In the genomic region with DNA sequence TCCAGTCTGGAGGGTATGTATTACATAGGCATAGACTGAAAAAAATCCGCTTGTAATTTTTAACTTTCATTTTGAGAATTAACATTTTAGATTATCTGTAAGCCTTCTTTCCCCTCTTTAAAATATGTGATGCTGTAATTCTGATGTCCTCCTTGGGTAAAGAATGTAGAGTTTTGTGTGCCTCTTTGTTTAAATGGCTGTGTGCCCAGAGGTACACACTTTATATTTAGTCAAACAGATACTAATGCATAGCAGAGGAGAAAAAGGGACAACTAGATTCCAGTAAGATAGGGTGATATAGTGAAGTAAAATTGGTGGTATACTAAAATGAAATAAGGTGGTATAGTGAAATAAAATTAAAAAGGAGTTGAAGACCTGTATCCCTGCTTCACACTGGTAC, we compare ENCODE assay signal across 1 cellular context.
TF ChIP-seq lines count a peak whose summit lies in the region.

No MANE protein-coding gene starts in this region.

TF ChIP-seq in K562, 482 proteins besides CTCF, POLR2A, EP300 and RAD21:
- TF ChIP-seq, protein P1, sequence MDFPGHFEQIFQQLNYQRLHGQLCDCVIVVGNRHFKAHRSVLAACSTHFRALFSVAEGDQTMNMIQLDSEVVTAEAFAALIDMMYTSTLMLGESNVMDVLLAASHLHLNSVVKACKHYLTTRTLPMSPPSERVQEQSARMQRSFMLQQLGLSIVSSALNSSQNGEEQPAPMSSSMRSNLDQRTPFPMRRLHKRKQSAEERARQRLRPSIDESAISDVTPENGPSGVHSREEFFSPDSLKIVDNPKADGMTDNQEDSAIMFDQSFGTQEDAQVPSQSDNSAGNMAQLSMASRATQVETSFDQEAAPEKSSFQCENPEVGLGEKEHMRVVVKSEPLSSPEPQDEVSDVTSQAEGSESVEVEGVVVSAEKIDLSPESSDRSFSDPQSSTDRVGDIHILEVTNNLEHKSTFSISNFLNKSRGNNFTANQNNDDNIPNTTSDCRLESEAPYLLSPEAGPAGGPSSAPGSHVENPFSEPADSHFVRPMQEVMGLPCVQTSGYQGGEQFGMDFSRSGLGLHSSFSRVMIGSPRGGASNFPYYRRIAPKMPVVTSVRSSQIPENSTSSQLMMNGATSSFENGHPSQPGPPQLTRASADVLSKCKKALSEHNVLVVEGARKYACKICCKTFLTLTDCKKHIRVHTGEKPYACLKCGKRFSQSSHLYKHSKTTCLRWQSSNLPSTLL (IDR thresholded peaks at IDR 0.05), result no peak
- TF ChIP-seq ERF (CRISPR knock-in tag; IDR thresholded peaks at IDR 0.05), result no peak
- no peak for TF ChIP-seq SMARCE1 (IDR thresholded peaks at IDR 0.05)
- TF ChIP-seq, protein P2, sequence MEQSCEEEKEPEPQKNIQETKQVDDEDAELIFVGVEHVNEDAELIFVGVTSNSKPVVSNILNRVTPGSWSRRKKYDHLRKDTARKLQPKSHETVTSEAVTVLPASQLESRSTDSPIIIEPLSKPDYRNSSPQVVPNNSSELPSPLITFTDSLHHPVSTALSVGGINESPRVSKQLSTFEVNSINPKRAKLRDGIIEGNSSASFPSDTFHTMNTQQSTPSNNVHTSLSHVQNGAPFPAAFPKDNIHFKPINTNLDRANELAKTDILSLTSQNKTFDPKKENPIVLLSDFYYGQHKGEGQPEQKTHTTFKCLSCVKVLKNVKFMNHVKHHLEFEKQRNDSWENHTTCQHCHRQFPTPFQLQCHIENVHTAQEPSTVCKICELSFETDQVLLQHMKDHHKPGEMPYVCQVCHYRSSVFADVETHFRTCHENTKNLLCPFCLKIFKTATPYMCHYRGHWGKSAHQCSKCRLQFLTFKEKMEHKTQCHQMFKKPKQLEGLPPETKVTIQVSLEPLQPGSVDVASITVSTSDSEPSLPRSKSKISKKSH (CRISPR knock-in tag; IDR thresholded peaks at IDR 0.05), result no peak
- TF ChIP-seq STAT5A (IDR thresholded peaks at IDR 0.05; ENCODE audit: borderline replicate concordance, low read length), result no peak
- TF ChIP-seq STAG1 (CRISPR knock-in tag; IDR thresholded peaks at IDR 0.05; ENCODE audit: borderline replicate concordance), result no peak
- no peak for TF ChIP-seq ZFP1 (CRISPR knock-in tag; IDR thresholded peaks at IDR 0.05)
- TF ChIP-seq, protein P3, sequence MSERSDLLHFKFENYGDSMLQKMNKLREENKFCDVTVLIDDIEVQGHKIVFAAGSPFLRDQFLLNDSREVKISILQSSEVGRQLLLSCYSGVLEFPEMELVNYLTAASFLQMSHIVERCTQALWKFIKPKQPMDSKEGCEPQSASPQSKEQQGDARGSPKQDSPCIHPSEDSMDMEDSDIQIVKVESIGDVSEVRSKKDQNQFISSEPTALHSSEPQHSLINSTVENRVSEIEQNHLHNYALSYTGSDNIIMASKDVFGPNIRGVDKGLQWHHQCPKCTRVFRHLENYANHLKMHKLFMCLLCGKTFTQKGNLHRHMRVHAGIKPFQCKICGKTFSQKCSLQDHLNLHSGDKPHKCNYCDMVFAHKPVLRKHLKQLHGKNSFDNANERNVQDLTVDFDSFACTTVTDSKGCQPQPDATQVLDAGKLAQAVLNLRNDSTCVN (CRISPR knock-in tag; IDR thresholded peaks at IDR 0.05), result no peak
- TF ChIP-seq ZNF77 (CRISPR knock-in tag; IDR thresholded peaks at IDR 0.05), result no peak
- TF ChIP-seq ELF2 (CRISPR knock-in tag; IDR thresholded peaks at IDR 0.05), result no peak
- TF ChIP-seq DDX20 (tag; IDR thresholded peaks at IDR 0.05; ENCODE audit: low read depth), result no peak
- TF ChIP-seq ZNF76 (CRISPR knock-in tag; IDR thresholded peaks at IDR 0.05; ENCODE audit: borderline replicate concordance), result no peak
- TF ChIP-seq ARHGAP35 (IDR thresholded peaks at IDR 0.05; ENCODE audit: partially characterized antibody), result no peak
- no peak for TF ChIP-seq CBFA2T2 (conservative IDR thresholded peaks at IDR 0.05)
- TF ChIP-seq ZNF232 (CRISPR knock-in tag; IDR thresholded peaks at IDR 0.05), result no peak
- TF ChIP-seq, protein P4, sequence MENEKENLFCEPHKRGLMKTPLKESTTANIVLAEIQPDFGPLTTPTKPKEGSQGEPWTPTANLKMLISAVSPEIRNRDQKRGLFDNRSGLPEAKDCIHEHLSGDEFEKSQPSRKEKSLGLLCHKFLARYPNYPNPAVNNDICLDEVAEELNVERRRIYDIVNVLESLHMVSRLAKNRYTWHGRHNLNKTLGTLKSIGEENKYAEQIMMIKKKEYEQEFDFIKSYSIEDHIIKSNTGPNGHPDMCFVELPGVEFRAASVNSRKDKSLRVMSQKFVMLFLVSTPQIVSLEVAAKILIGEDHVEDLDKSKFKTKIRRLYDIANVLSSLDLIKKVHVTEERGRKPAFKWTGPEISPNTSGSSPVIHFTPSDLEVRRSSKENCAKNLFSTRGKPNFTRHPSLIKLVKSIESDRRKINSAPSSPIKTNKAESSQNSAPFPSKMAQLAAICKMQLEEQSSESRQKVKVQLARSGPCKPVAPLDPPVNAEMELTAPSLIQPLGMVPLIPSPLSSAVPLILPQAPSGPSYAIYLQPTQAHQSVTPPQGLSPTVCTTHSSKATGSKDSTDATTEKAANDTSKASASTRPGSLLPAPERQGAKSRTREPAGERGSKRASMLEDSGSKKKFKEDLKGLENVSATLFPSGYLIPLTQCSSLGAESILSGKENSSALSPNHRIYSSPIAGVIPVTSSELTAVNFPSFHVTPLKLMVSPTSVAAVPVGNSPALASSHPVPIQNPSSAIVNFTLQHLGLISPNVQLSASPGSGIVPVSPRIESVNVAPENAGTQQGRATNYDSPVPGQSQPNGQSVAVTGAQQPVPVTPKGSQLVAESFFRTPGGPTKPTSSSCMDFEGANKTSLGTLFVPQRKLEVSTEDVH (IDR thresholded peaks at IDR 0.05; ENCODE audit: low read depth, partially characterized antibody), result no peak
- no peak for TF ChIP-seq ILK (tag; IDR thresholded peaks at IDR 0.05; ENCODE audit: borderline replicate concordance, low read depth)
- TF ChIP-seq ZBTB7A (IDR thresholded peaks at IDR 0.05; ENCODE audit: borderline replicate concordance, control insufficient read depth, low read depth, low read length), result no peak
- no peak for TF ChIP-seq SRF (CRISPR knock-in tag; IDR thresholded peaks at IDR 0.05)
- no peak for TF ChIP-seq ADNP (tag; IDR thresholded peaks at IDR 0.05)
